In genomic region chr18:74132201-74132600, GRCh38 we compare ENCODE assay signal across 27 cellular contexts. TPM values are rescaled to one million over a fixed set of nuclear protein-coding genes. Genes with fewer than 3 reads are reported as not detected.
"Had no signal": no experiment of that assay in that cellular context is flagged by ENCODE, and none has a peak within 500 bp of the region (broad histone marks: within the 10 kb centered on the region; RNA-seq: fewer than 3 reads in every experiment).

No MANE protein-coding gene starts in this region.

- H3K9me3 ChIP-seq: gastrocnemius medialis, left lung, prostate gland, right atrium auricular region, stomach, thyroid gland, vagina had no signal

- H3K27ac Mint-ChIP-seq: endodermal cell; naive thymus-derived CD4-positive, alpha-beta T cell; nephron; neural progenitor cell; stimulated activated effector memory CD8-positive, alpha-beta T cell treated with anti-CD3 and anti-CD28 coated beads, Interleukin-12 subunit alpha, Interleukin-12 subunit beta, amount 100 ng/mL, for 72 hours had no signal

- H3K9me3 Mint-ChIP-seq: endodermal cell; naive thymus-derived CD4-positive, alpha-beta T cell; nephron; neural progenitor cell; stimulated activated effector memory CD8-positive, alpha-beta T cell treated with anti-CD3 and anti-CD28 coated beads, Interleukin-12 subunit alpha, Interleukin-12 subunit beta, amount 100 ng/mL, for 72 hours had no signal

- H3K4me3 ChIP-seq: dorsolateral prefrontal cortex, gastrocnemius medialis, left lung, neural progenitor cell, prostate gland, right atrium auricular region, smooth muscle cell, stomach, thyroid gland, vagina had no signal

- H3K4me3 Mint-ChIP-seq: endodermal cell; naive thymus-derived CD4-positive, alpha-beta T cell; nephron; neural progenitor cell; stimulated activated effector memory CD8-positive, alpha-beta T cell treated with anti-CD3 and anti-CD28 coated beads, Interleukin-12 subunit alpha, Interleukin-12 subunit beta, amount 100 ng/mL, for 72 hours had no signal

- H3K4me1 Mint-ChIP-seq: endodermal cell; naive thymus-derived CD4-positive, alpha-beta T cell; stimulated activated effector memory CD8-positive, alpha-beta T cell treated with anti-CD3 and anti-CD28 coated beads, Interleukin-12 subunit alpha, Interleukin-12 subunit beta, amount 100 ng/mL, for 72 hours had no signal

- H3K36me3 Mint-ChIP-seq: stimulated activated effector memory CD8-positive, alpha-beta T cell treated with anti-CD3 and anti-CD28 coated beads, Interleukin-12 subunit alpha, Interleukin-12 subunit beta, amount 100 ng/mL, for 72 hours had no signal

- DNase-seq: dorsolateral prefrontal cortex; effector CD8-positive, alpha-beta T cell; endodermal cell; gastrocnemius medialis; head of caudate nucleus; kidney; left cardiac atrium; left lung; mesendoderm; midbrain; naive thymus-derived CD4-positive, alpha-beta T cell; stimulated activated CD4-positive, alpha-beta T cell treated with anti-CD3 and anti-CD28 coated beads, Interleukin-2, amount 100 ng/mL, for 24 hours; stimulated activated CD4-positive, alpha-beta T cell treated with anti-CD3 and anti-CD28 coated beads, Interleukin-4, amount 100 ng/mL, for 24 hours; stimulated activated naive CD4-positive, alpha-beta T cell treated with Interleukin-2 at 50 U/mL for 16 hours; stomach; thyroid gland; trophoblast cell had no signal

- H3K27ac ChIP-seq: epithelial cell of prostate, gastrocnemius medialis, left lung, neural progenitor cell, parathyroid adenoma, prostate gland, right atrium auricular region, stomach, thyroid gland, vagina had no signal

- H3K27me3 ChIP-seq: dorsolateral prefrontal cortex, gastrocnemius medialis, left lung, neural progenitor cell, right atrium auricular region, stomach, thyroid gland, vagina had no signal

RNA-seq across cellular contexts. Expression of gene FBXO15, which starts 15.4 kb away (rescaled TPM):
- total RNA-seq: gastrocnemius medialis, lower leg skin, vagina had no signal
